36 cellular contexts compared by ENCODE assay signal in genomic region chr3:57851304-57851703, GRCh38.
DNase-seq lines count a peak whose midpoint lies in the region; ATAC-seq, FAIRE-seq and TF ChIP-seq lines count a peak whose summit lies in the region.
"Had no signal": no experiment of that assay in that cellular context is flagged by ENCODE, and none has a peak within 500 bp of the region (broad histone marks: within the 10 kb centered on the region; RNA-seq: fewer than 3 reads in every experiment).

No MANE protein-coding gene starts in this region.

- H3K4me3 Mint-ChIP-seq in activated T-cell treated with anti-CD3 and anti-CD28 coated beads, Interleukin-2, amount 50 U/mL, for 72 hours: no peak overlapping the region
- no peak overlapping the region for H3K4me3 Mint-ChIP-seq in activated T-cell treated with anti-CD3 and anti-CD28 coated beads, Interleukin-2, amount 50 U/mL, for 24 hours
- H3K4me3 Mint-ChIP-seq in Calu3 (ENCODE audit: low read depth, unreplicated experiment): no peak overlapping the region
- H3K4me3 Mint-ChIP-seq in naive thymus-derived CD8-positive, alpha-beta T cell: no peak overlapping the region
- H3K4me3 Mint-ChIP-seq: B cell; CD14-positive monocyte; CD4-positive, alpha-beta memory T cell; CD4-positive, alpha-beta T cell; CD8-positive, alpha-beta memory T cell; CD8-positive, alpha-beta T cell had no signal

- no peak for ATAC-seq in activated T-cell treated with anti-CD3 and anti-CD28 coated beads, Interleukin-2, amount 50 U/mL, for 72 hours (replicated peaks in 1 of 2)
- ATAC-seq in K562 (no peak), left lobe of liver (peak; percentile 68)
- no peak for ATAC-seq in naive thymus-derived CD8-positive, alpha-beta T cell
- ATAC-seq: A549; CD8-positive, alpha-beta T cell had no signal

- H3K27me3 ChIP-seq in K562 (ENCODE audit: control insufficient read depth in 2 of 2, insufficient read depth in 2 of 2, low read length in 2 of 2) (no peaks in the 10 kb centered on the region), PC-9 (ENCODE audit: insufficient read depth, low read depth) (no peaks in the 10 kb centered on the region)
- H3K27me3 ChIP-seq: BE2C; BLaER1; BLaER1 treated with 17β-estradiol and CSF1 and Interleukin-3, amounts not matched to agents 10 nM and 100 nM had no signal

- no peak for DNase-seq in activated T-cell treated with anti-CD3 and anti-CD28 coated beads, Interleukin-2, amount 50 U/mL, for 72 hours
- DNase-seq in activated T-cell treated with anti-CD3 and anti-CD28 coated beads, Interleukin-2, amount 50 U/mL, for 24 hours: no peak
- DNase-seq in Calu3: no peak
- no peak for DNase-seq in K562 (ENCODE audit: extremely low read depth in 1 of 4, low spot score in 3 of 4)
- DNase-seq in left lobe of liver (ENCODE audit: low spot score): no peak
- DNase-seq in naive thymus-derived CD8-positive, alpha-beta T cell: no peak
- DNase-seq in GM10266 (ENCODE audit: extremely low spot score): no peak
- DNase-seq in PC-9: no peak
- DNase-seq: 8988T; ACHN; AML-193; BE2C; C1 segment of cervical spinal cord; Caco-2; CD4-positive, alpha-beta memory T cell; CD4-positive, alpha-beta T cell; CD4-positive, CD25-positive, alpha-beta regulatory T cell; CD8-positive, alpha-beta memory T cell; CD8-positive, alpha-beta T cell; COR-L47; DMS 273 treated with DMSO at 0.1 percent for 48 hours; DMS153; DMS53; DMS79; DMS79 treated with DMSO at 0.1 percent for 48 hours; DND-41; EL had no signal

- BruUV-seq in Calu3 (replicated peaks; lab: Mats Ljungman, UMichigan) (TSS peak; percentile 19), K562 (replicated peaks; lab: Mats Ljungman, UMichigan) (TSS peak; percentile 27), PC-9 (replicated peaks; lab: Mats Ljungman, UMichigan) (no TSS peak)

- H3K4me3 ChIP-seq in K562 (no peak overlapping the region), PC-9 (no peak overlapping the region)
- H3K4me3 ChIP-seq: A549; BLaER1; BLaER1 treated with 17β-estradiol and CSF1 and Interleukin-3, amounts not matched to agents 10 nM and 100 nM had no signal

- H3K9me1 ChIP-seq in K562 (ENCODE audit: control insufficient read depth, insufficient read depth, low read length): no peaks in the 10 kb centered on the region

- TF ChIP-seq POLR2A in K562 (conservative IDR thresholded peaks at IDR 0.05): no peak

- H3K4me2 ChIP-seq in K562 (ENCODE audit: insufficient read depth, low read length) (no peak overlapping the region), PC-9 (no peak overlapping the region)
- H3K4me2 ChIP-seq: A549; BLaER1; BLaER1 treated with 17β-estradiol and CSF1 and Interleukin-3, amounts not matched to agents 10 nM and 100 nM had no signal

- no peaks in the 10 kb centered on the region for H3K4me1 Mint-ChIP-seq in activated T-cell treated with anti-CD3 and anti-CD28 coated beads, Interleukin-2, amount 50 U/mL, for 72 hours (ENCODE audit: low read depth)
- H3K4me1 Mint-ChIP-seq in activated T-cell treated with anti-CD3 and anti-CD28 coated beads, Interleukin-2, amount 50 U/mL, for 24 hours (ENCODE audit: low read depth): no peaks in the 10 kb centered on the region
- H3K4me1 Mint-ChIP-seq in Calu3 (ENCODE audit: low read depth, unreplicated experiment): no peaks in the 10 kb centered on the region
- peaks cover 0 to 7% (median 0%) of the 10 kb centered on the region in 4 donors for H3K4me1 Mint-ChIP-seq in naive thymus-derived CD8-positive, alpha-beta T cell
- H3K4me1 Mint-ChIP-seq: B cell; CD14-positive monocyte; CD4-positive, alpha-beta memory T cell; CD4-positive, CD25-positive, alpha-beta regulatory T cell; CD8-positive, alpha-beta memory T cell had no signal

- TF ChIP-seq EP300 in K562 (IDR thresholded peaks at IDR 0.05; ENCODE audit: low read length): no peak

- H3K9me3 ChIP-seq in K562 (replicated peaks; ENCODE audit: control insufficient read depth, insufficient read depth, low read depth, low read length) (no peaks in the 10 kb centered on the region), PC-9 (ENCODE audit: insufficient read depth, low read depth) (no peaks in the 10 kb centered on the region)
- H3K9me3 ChIP-seq: A549, BE2C, BLaER1, Caco-2 had no signal

- H3K27me3 Mint-ChIP-seq in activated T-cell treated with anti-CD3 and anti-CD28 coated beads, Interleukin-2, amount 50 U/mL, for 72 hours (ENCODE audit: low read depth): no peaks in the 10 kb centered on the region
- H3K27me3 Mint-ChIP-seq in activated T-cell treated with anti-CD3 and anti-CD28 coated beads, Interleukin-2, amount 50 U/mL, for 24 hours: no peaks in the 10 kb centered on the region
- no peaks in the 10 kb centered on the region for H3K27me3 Mint-ChIP-seq in Calu3 (ENCODE audit: unreplicated experiment)
- no peaks in the 10 kb centered on the region for H3K27me3 Mint-ChIP-seq in naive thymus-derived CD8-positive, alpha-beta T cell
- H3K27me3 Mint-ChIP-seq: B cell; CD4-positive, alpha-beta memory T cell; CD4-positive, alpha-beta T cell; CD4-positive, CD25-positive, alpha-beta regulatory T cell; CD8-positive, alpha-beta memory T cell had no signal

- WGBS in K562 (ENCODE audit: insufficient coverage, low coverage, missing lambda C conversion rate): 100% methylated on average over 1 of the region's 6 CpGs

- FAIRE-seq in K562 (lab: Jason Lieb, UNC): no peak
- FAIRE-seq: A204.1, A549, D721Med had no signal

- no peak for TF ChIP-seq RAD21 in K562 (CRISPR knock-in tag; conservative IDR thresholded peaks at IDR 0.05 in 1 of 2, IDR thresholded peaks at IDR 0.05 in 1 of 2)

- H4K20me1 ChIP-seq in K562 (replicated peaks; ENCODE audit: control insufficient read depth, insufficient read depth, low read length) (no peaks in the 10 kb centered on the region), PC-9 (ENCODE audit: insufficient read depth) (no peaks in the 10 kb centered on the region; the same call in 1 of the 2 replicates)
- H4K20me1 ChIP-seq: BLaER1 had no signal

- peaks cover 14% of the 10 kb centered on the region; the same call in 1 of the 3 replicates for H3K36me3 ChIP-seq in K562 (ENCODE audit: control insufficient read depth, insufficient read depth, low read length)
- H3K36me3 ChIP-seq in PC-9 (ENCODE audit: low read depth): no peaks in the 10 kb centered on the region
- H3K36me3 ChIP-seq: BE2C had no signal

- intact Hi-C loops in Calu3 (cut with micrococcal nuclease; ENCODE audit: unreplicated experiment) (loop anchor here (5.0 to 10.0 kb wide), 2 partner anchors 159 to 217 kb away; partner anchors contain the start of gene DENND6A), K562 (cut with micrococcal nuclease) (no loop called here), PC-9 (cut with micrococcal nuclease; ENCODE audit: unreplicated experiment) (loop anchor here (5.0 to 10.0 kb wide), 3 partner anchors 679 to 847 kb away; no protein-coding TSS in a partner anchor)

- in situ Hi-C loops in K562 (cut with MboI): no loop called here

- no peaks in the 10 kb centered on the region for H3K9me2 ChIP-seq in PC-9 (ENCODE audit: insufficient read depth)

- H3K27ac ChIP-seq in K562 (ENCODE audit: extremely low read depth, low read depth, low read length): no peak overlapping the region
- no peak overlapping the region for H3K27ac ChIP-seq in PC-9
- H3K27ac ChIP-seq: 22Rv1; A549; BLaER1; BLaER1 treated with 17β-estradiol and CSF1 and Interleukin-3, amounts not matched to agents 10 nM and 100 nM; C4-2B had no signal

- POLR2A ChIA-PET in K562 (lab: Yijun Ruan, JAX) (no interaction called here), PC-9 (lab: Charles Lee; ENCODE audit: unreplicated experiment) (interaction anchor here (0.8 kb wide), 1 partner anchor 623 kb away, joined by 19 read pairs; no protein-coding TSS in a partner anchor)
- POLR2A ChIA-PET in naive thymus-derived CD8-positive, alpha-beta T cell (lab: Charles Lee): interaction anchor here (0.6 kb wide), 1 partner anchor 233 kb away, joined by 6 read pairs; no protein-coding TSS in a partner anchor

- CTCF ChIA-PET in Calu3 (lab: Charles Lee) (interaction anchor here (0.7 kb wide), 1 partner anchor 61 kb away, joined by 3 read pairs; no protein-coding TSS in a partner anchor), K562 (lab: Yijun Ruan, JAX; ENCODE audit: low intra/inter-chr PET ratio) (no interaction called here), PC-9 (lab: Charles Lee) (no interaction called here)

- TF ChIP-seq CTCF in Calu3 (IDR thresholded peaks at IDR 0.05; ENCODE audit: unreplicated experiment) (no peak), K562 (IDR thresholded peaks at IDR 0.05 in 2 of 3, conservative IDR thresholded peaks at IDR 0.05 in 1 of 3; ENCODE audit: insufficient read depth in 2 of 3, low read depth in 1 of 3, low read length in 3 of 3) (no peak), GM10266 (IDR thresholded peaks at IDR 0.05; ENCODE audit: control insufficient read depth, insufficient read depth, low read depth, missing control alignments) (no peak), PC-9 (conservative IDR thresholded peaks at IDR 0.05) (no peak)

- H3K36me3 Mint-ChIP-seq in activated T-cell treated with anti-CD3 and anti-CD28 coated beads, Interleukin-2, amount 50 U/mL, for 72 hours (ENCODE audit: insufficient read depth in 2 of 2): peaks cover 0 to 3% of the 10 kb centered on the region in 2 donors
- peaks cover 25% of the 10 kb centered on the region for H3K36me3 Mint-ChIP-seq in activated T-cell treated with anti-CD3 and anti-CD28 coated beads, Interleukin-2, amount 50 U/mL, for 24 hours (ENCODE audit: low read depth)
- peaks cover 15% of the 10 kb centered on the region for H3K36me3 Mint-ChIP-seq in Calu3 (ENCODE audit: insufficient read depth, unreplicated experiment)
- peaks cover 0 to 54% (median 3%) of the 10 kb centered on the region in 3 donors for H3K36me3 Mint-ChIP-seq in naive thymus-derived CD8-positive, alpha-beta T cell

- H3K9me3 Mint-ChIP-seq in activated T-cell treated with anti-CD3 and anti-CD28 coated beads, Interleukin-2, amount 50 U/mL, for 72 hours: no peaks in the 10 kb centered on the region
- no peaks in the 10 kb centered on the region for H3K9me3 Mint-ChIP-seq in activated T-cell treated with anti-CD3 and anti-CD28 coated beads, Interleukin-2, amount 50 U/mL, for 24 hours
- H3K9me3 Mint-ChIP-seq in Calu3 (ENCODE audit: low read depth, unreplicated experiment): no peaks in the 10 kb centered on the region
- no peaks in the 10 kb centered on the region for H3K9me3 Mint-ChIP-seq in naive thymus-derived CD8-positive, alpha-beta T cell
- H3K9me3 Mint-ChIP-seq: CD4-positive, alpha-beta memory T cell; CD4-positive, alpha-beta T cell; CD4-positive, CD25-positive, alpha-beta regulatory T cell; CD8-positive, alpha-beta memory T cell; CD8-positive, alpha-beta T cell had no signal

- no peaks in the 10 kb centered on the region for H3K4me1 ChIP-seq in K562 (replicated peaks in 1 of 2; ENCODE audit: control insufficient read depth in 2 of 2, insufficient read depth in 2 of 2, low read length in 2 of 2)
- H3K4me1 ChIP-seq in PC-9 (replicated peaks; ENCODE audit: insufficient read depth): no peaks in the 10 kb centered on the region
- H3K4me1 ChIP-seq: BE2C; BLaER1; BLaER1 treated with 17β-estradiol and CSF1 and Interleukin-3, amounts not matched to agents 10 nM and 100 nM had no signal

- H3K9ac ChIP-seq in K562 (ENCODE audit: insufficient read depth in 1 of 2, low read depth in 2 of 2, low read length in 2 of 2): no peak overlapping the region
- H3K9ac ChIP-seq: BLaER1; BLaER1 treated with 17β-estradiol and CSF1 and Interleukin-3, amounts not matched to agents 10 nM and 100 nM had no signal

- no peaks in the 10 kb centered on the region for H3K79me2 ChIP-seq in K562 (ENCODE audit: control insufficient read depth, insufficient read depth, low read length)
- no peaks in the 10 kb centered on the region for H3K79me2 ChIP-seq in PC-9 (ENCODE audit: low read depth)

- H2AFZ ChIP-seq in K562 (ENCODE audit: low read depth, low read length) (no peak overlapping the region), PC-9 (no peak overlapping the region)

- peaks cover 20% of the 10 kb centered on the region; the same call in 1 of the 2 replicates for H3F3A ChIP-seq in PC-9 (ENCODE audit: insufficient read depth, low read depth)

- H3K27ac Mint-ChIP-seq in activated T-cell treated with anti-CD3 and anti-CD28 coated beads, Interleukin-2, amount 50 U/mL, for 72 hours: peak overlapping the region; percentile 72
- no peak overlapping the region for H3K27ac Mint-ChIP-seq in activated T-cell treated with anti-CD3 and anti-CD28 coated beads, Interleukin-2, amount 50 U/mL, for 24 hours
- no peak overlapping the region for H3K27ac Mint-ChIP-seq in Calu3 (ENCODE audit: unreplicated experiment)
- H3K27ac Mint-ChIP-seq in naive thymus-derived CD8-positive, alpha-beta T cell: no peak overlapping the region
- H3K27ac Mint-ChIP-seq: B cell; CD4-positive, alpha-beta T cell; CD4-positive, CD25-positive, alpha-beta regulatory T cell; CD8-positive, alpha-beta T cell had no signal
